Comparison of ENCODE assay signal across 2 cellular contexts in genomic region chr12:14655284-14655683, GRCh38.
TF ChIP-seq lines count a peak whose summit lies in the region.

No MANE protein-coding gene starts in this region.

TF ChIP-seq in GM23338, 12 proteins besides CTCF, POLR2A, EP300 and RAD21 (continued from another document):
- TF ChIP-seq JUNB (IDR thresholded peaks at IDR 0.05; ENCODE audit: unreplicated experiment) = no peak
- TF ChIP-seq ZNF462 (CRISPR knock-in tag; IDR thresholded peaks at IDR 0.05) = no peak
- no peak for TF ChIP-seq POLR2AphosphoS5 (IDR thresholded peaks at IDR 0.05; ENCODE audit: low read depth)
- no peak for TF ChIP-seq ZNF331 (CRISPR knock-in tag; IDR thresholded peaks at IDR 0.05; ENCODE audit: low read depth)
- TF ChIP-seq STAT1 (IDR thresholded peaks at IDR 0.05; ENCODE audit: unreplicated experiment) = no peak
- no peak for TF ChIP-seq EZH2phosphoT487 (IDR thresholded peaks at IDR 0.05; ENCODE audit: unreplicated experiment)
- no peak for TF ChIP-seq ZNF114 (CRISPR knock-in tag; IDR thresholded peaks at IDR 0.05)
- TF ChIP-seq NANOG (IDR thresholded peaks at IDR 0.05; ENCODE audit: borderline replicate concordance) = no peak
- no peak for TF ChIP-seq REST (IDR thresholded peaks at IDR 0.05; ENCODE audit: unreplicated experiment)
- TF ChIP-seq, protein P1, sequence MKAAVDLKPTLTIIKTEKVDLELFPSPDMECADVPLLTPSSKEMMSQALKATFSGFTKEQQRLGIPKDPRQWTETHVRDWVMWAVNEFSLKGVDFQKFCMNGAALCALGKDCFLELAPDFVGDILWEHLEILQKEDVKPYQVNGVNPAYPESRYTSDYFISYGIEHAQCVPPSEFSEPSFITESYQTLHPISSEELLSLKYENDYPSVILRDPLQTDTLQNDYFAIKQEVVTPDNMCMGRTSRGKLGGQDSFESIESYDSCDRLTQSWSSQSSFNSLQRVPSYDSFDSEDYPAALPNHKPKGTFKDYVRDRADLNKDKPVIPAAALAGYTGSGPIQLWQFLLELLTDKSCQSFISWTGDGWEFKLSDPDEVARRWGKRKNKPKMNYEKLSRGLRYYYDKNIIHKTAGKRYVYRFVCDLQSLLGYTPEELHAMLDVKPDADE (IDR thresholded peaks at IDR 0.05) = no peak
- TF ChIP-seq EZH2 (IDR thresholded peaks at IDR 0.05; ENCODE audit: low read depth, unreplicated experiment) = no peak

TF ChIP-seq in GM12878, 131 proteins besides CTCF, POLR2A, EP300 and RAD21:
- TF ChIP-seq POLR2AphosphoS2 (IDR thresholded peaks at IDR 0.05; ENCODE audit: low read depth, low read length) = no peak
- TF ChIP-seq STAT1 (conservative IDR thresholded peaks at IDR 0.05) = no peak
- no peak for TF ChIP-seq MLLT1 (IDR thresholded peaks at IDR 0.05)
- TF ChIP-seq SPI1 (IDR thresholded peaks at IDR 0.05; ENCODE audit: borderline replicate concordance, insufficient read depth, low read depth, low read length) = no peak
- no peak for TF ChIP-seq SMAD1 (IDR thresholded peaks at IDR 0.05; ENCODE audit: low read depth, partially characterized antibody)
- TF ChIP-seq, protein P2, sequence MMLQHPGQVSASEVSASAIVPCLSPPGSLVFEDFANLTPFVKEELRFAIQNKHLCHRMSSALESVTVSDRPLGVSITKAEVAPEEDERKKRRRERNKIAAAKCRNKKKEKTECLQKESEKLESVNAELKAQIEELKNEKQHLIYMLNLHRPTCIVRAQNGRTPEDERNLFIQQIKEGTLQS (IDR thresholded peaks at IDR 0.05; ENCODE audit: borderline replicate concordance, extremely low read depth, low read depth, low read length) = no peak
- TF ChIP-seq TCF12 (IDR thresholded peaks at IDR 0.05; ENCODE audit: low read depth, low read length) = no peak
- TF ChIP-seq, protein P3, sequence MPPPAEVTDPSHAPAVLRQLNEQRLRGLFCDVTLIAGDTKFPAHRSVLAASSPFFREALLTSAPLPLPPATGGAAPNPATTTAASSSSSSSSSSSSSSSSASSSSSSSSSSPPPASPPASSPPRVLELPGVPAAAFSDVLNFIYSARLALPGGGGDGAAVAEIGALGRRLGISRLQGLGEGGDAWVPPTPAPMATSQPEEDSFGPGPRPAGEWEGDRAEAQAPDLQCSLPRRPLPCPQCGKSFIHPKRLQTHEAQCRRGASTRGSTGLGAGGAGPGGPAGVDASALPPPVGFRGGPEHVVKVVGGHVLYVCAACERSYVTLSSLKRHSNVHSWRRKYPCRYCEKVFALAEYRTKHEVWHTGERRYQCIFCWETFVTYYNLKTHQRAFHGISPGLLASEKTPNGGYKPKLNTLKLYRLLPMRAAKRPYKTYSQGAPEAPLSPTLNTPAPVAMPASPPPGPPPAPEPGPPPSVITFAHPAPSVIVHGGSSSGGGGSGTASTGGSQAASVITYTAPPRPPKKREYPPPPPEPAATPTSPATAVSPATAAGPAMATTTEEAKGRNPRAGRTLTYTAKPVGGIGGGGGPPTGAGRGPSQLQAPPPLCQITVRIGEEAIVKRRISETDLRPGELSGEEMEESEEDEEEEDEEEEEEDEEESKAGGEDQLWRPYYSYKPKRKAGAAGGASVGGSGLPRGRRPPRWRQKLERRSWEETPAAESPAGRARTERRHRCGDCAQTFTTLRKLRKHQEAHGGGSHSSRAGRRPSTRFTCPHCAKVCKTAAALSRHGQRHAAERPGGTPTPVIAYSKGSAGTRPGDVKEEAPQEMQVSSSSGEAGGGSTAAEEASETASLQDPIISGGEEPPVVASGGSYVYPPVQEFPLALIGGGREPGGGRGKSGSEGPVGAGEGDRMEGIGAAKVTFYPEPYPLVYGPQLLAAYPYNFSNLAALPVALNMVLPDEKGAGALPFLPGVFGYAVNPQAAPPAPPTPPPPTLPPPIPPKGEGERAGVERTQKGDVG (CRISPR knock-in tag; IDR thresholded peaks at IDR 0.05) = no peak
- no peak for TF ChIP-seq IRF4 (IDR thresholded peaks at IDR 0.05; ENCODE audit: low read depth, low read length)
- no peak for TF ChIP-seq TARDBP (IDR thresholded peaks at IDR 0.05; ENCODE audit: borderline replicate concordance)
- no peak for TF ChIP-seq MEF2B (IDR thresholded peaks at IDR 0.05; ENCODE audit: partially characterized antibody, poor library complexity, severe bottlenecking)
TF ChIP-seq in GM12878: peak in this region for 0.
